ENCODE assay signal across 31 cellular contexts in genomic region chr14:53360821-53361220, GRCh38.
"Had no signal": no experiment of that assay in that cellular context is flagged by ENCODE, and none has a peak within 500 bp of the region (broad histone marks: within the 10 kb centered on the region; RNA-seq: fewer than 3 reads in every experiment).

No MANE protein-coding gene starts in this region.

- H3K27me3 Mint-ChIP-seq: activated CD8-positive, alpha-beta T cell treated with anti-CD3 and anti-CD28 coated beads for 36 hours; activated naive CD8-positive, alpha-beta T cell; activated T-helper 17 cell treated with anti-CD3 and anti-CD28 coated beads, Interleukin-2, amount 50 U/mL, for 72 hours had no signal

- ATAC-seq: activated CD8-positive, alpha-beta T cell treated with anti-CD3 and anti-CD28 coated beads for 36 hours; activated T-cell treated with anti-CD3 and anti-CD28 coated beads, Interleukin-2, amount 50 U/mL, for 4 hours; activated T-helper 17 cell treated with anti-CD3 and anti-CD28 coated beads, Interleukin-2, amount 50 U/mL, for 72 hours; gastroesophageal sphincter; heart right ventricle; WTC11 had no signal

- H3K9me3 ChIP-seq: ascending aorta, breast epithelium, esophagus squamous epithelium, gastroesophageal sphincter had no signal

- H3K4me3 Mint-ChIP-seq: activated CD8-positive, alpha-beta T cell treated with anti-CD3 and anti-CD28 coated beads for 36 hours; activated naive CD8-positive, alpha-beta T cell; activated T-cell treated with anti-CD3 and anti-CD28 coated beads, Interleukin-2, amount 50 U/mL, for 4 hours; activated T-helper 17 cell treated with anti-CD3 and anti-CD28 coated beads, Interleukin-2, amount 50 U/mL, for 72 hours; brain; WTC11 had no signal

- H3K27me3 ChIP-seq: ascending aorta, breast epithelium, cardiac muscle cell, esophagus squamous epithelium, gastroesophageal sphincter, heart right ventricle had no signal

- H3K36me3 ChIP-seq: ascending aorta, breast epithelium, cardiac muscle cell, esophagus squamous epithelium, gastroesophageal sphincter, heart right ventricle had no signal

- H3K4me3 ChIP-seq: ascending aorta, breast epithelium, cardiac muscle cell, esophagus squamous epithelium, gastroesophageal sphincter, heart right ventricle had no signal

- H3K9me3 Mint-ChIP-seq: activated CD8-positive, alpha-beta T cell treated with anti-CD3 and anti-CD28 coated beads for 36 hours; activated T-cell treated with anti-CD3 and anti-CD28 coated beads, Interleukin-2, amount 50 U/mL, for 4 hours had no signal

- FAIRE-seq: colon, endometrium, endothelial cell of umbilical vein, TTC549 had no signal

- H3K4me1 ChIP-seq: ascending aorta, breast epithelium had no signal

- H3K4me1 Mint-ChIP-seq: activated T-helper 17 cell treated with anti-CD3 and anti-CD28 coated beads, Interleukin-2, amount 50 U/mL, for 72 hours had no signal

- H3K36me3 Mint-ChIP-seq: activated naive CD8-positive, alpha-beta T cell; brain had no signal

- H3K27ac ChIP-seq: ascending aorta, breast epithelium, cardiac muscle cell, epithelial cell of prostate, esophagus squamous epithelium, gastroesophageal sphincter, heart right ventricle, VCaP had no signal

- DNase-seq: activated CD4-positive, alpha-beta T cell treated with anti-CD3 and anti-CD28 coated beads for 48 hours; activated CD4-positive, alpha-beta T cell treated with anti-CD3 and anti-CD28 coated beads, Interleukin-2, amount 50 U/mL, for 1 hour; activated CD4-positive, alpha-beta T cell treated with anti-CD3 and anti-CD28 coated beads, Interleukin-2, amount 50 U/mL, for 48 hours; activated CD8-positive, alpha-beta memory T cell treated with anti-CD3 and anti-CD28 coated beads for 24 hours; activated CD8-positive, alpha-beta T cell treated with anti-CD3 and anti-CD28 coated beads for 36 hours; activated effector memory CD4-positive, alpha-beta T cell treated with Interleukin-2 at 50 U/mL for 16 hours; activated gamma-delta T cell treated with Interleukin-2 at 50 U/mL for 16 hours; activated naive CD4-positive, alpha-beta T cell treated with anti-CD3 and anti-CD28 coated beads, Interleukin-2, amount 50 U/mL, for 16 hours; activated naive CD4-positive, alpha-beta T cell treated with Interleukin-2 at 50 U/mL for 16 hours; activated T-cell treated with anti-CD3 and anti-CD28 coated beads, Interleukin-2, amount 50 U/mL, for 4 hours; amygdala; central memory CD4-positive, alpha-beta T cell; effector CD8-positive, alpha-beta T cell; esophagus squamous epithelium; foreskin melanocyte; heart right ventricle; T-helper 2 cell had no signal

- H3K27ac Mint-ChIP-seq: activated CD8-positive, alpha-beta T cell treated with anti-CD3 and anti-CD28 coated beads for 36 hours; activated naive CD8-positive, alpha-beta T cell; activated T-helper 17 cell treated with anti-CD3 and anti-CD28 coated beads, Interleukin-2, amount 50 U/mL, for 72 hours; brain; WTC11 had no signal
